ENCODE assay signal across 30 cellular contexts in the genomic region with DNA sequence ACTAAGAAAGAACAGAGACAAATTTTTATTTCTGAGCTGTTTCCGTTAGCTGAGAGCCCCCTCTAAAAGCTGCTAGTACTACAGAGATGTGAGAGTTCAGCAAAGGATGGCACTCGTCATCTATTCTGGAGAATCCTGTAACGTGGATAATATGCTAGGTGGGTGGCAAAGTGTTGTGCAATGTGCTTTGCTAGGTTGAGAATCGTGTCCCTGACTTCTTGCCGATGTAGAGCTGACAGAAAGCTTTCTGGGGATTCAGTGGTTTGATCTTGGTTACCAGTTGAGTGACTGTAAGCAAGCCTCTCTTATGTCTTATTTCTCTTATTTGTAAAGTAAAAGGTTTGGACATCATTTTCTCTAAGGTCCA.
"Had no signal": no experiment of that assay in that cellular context is flagged by ENCODE, and none has a peak within 500 bp of the region (broad histone marks: within the 10 kb centered on the region; RNA-seq: fewer than 3 reads in every experiment).

No MANE protein-coding gene starts in this region.

- ATAC-seq: activated T-cell treated with anti-CD3 and anti-CD28 coated beads, Interleukin-2, amount 50 U/mL, for 72 hours; foreskin keratinocyte; left lobe of liver; stimulated activated naive B cell treated with anti-CD40 and anti-IgM and Interleukin-4, amounts not matched to agents 10 μg/mL and 1 μg/mL and 100 μg/mL, for 72 hours had no signal

- H3K4me3 Mint-ChIP-seq: activated naive CD8-positive, alpha-beta T cell treated with anti-CD3 and anti-CD28 coated beads for 36 hours; activated T-cell treated with anti-CD3 and anti-CD28 coated beads, Interleukin-2, amount 50 U/mL, for 72 hours; brain; endodermal cell; nephron; stimulated activated naive B cell treated with anti-CD40 and anti-IgM and Interleukin-4, amounts not matched to agents 10 μg/mL and 1 μg/mL and 100 μg/mL, for 72 hours; T-helper 1 cell treated with Interleukin-12 subunit alpha and Interleukin-12 subunit beta and Interleukin-4 antibody, amounts not matched to agents 30 μg/mL and 1 μg/mL, for 36 hours had no signal

- H3K27ac ChIP-seq: adrenal gland, foreskin keratinocyte, lower lobe of right lung, neutrophil, suprapubic skin, VCaP had no signal

- H3K27me3 ChIP-seq: adrenal gland, esophagus muscularis mucosa, foreskin keratinocyte, heart right ventricle, neutrophil, sigmoid colon, stomach, suprapubic skin, tibial artery had no signal

- H3K27me3 Mint-ChIP-seq: brain, progenitor cell of endocrine pancreas had no signal

- H3K27ac Mint-ChIP-seq: activated naive CD8-positive, alpha-beta T cell treated with anti-CD3 and anti-CD28 coated beads for 36 hours; activated T-cell treated with anti-CD3 and anti-CD28 coated beads, Interleukin-2, amount 50 U/mL, for 72 hours; endodermal cell; stimulated activated naive B cell treated with anti-CD40 and anti-IgM and Interleukin-4, amounts not matched to agents 10 μg/mL and 1 μg/mL and 100 μg/mL, for 72 hours; T-helper 1 cell treated with Interleukin-12 subunit alpha and Interleukin-12 subunit beta and Interleukin-4 antibody, amounts not matched to agents 30 μg/mL and 1 μg/mL, for 36 hours had no signal

- H3K36me3 ChIP-seq: adrenal gland, esophagus muscularis mucosa, heart right ventricle, lower lobe of right lung, neutrophil, sigmoid colon, stomach, suprapubic skin, tibial artery had no signal

- H3K4me3 ChIP-seq: adrenal gland, esophagus muscularis mucosa, lower lobe of right lung, sigmoid colon, stomach, suprapubic skin, tibial artery had no signal

- H3K36me3 Mint-ChIP-seq: activated naive CD8-positive, alpha-beta T cell treated with anti-CD3 and anti-CD28 coated beads for 36 hours; brain; stimulated activated naive B cell treated with anti-CD40 and anti-IgM and Interleukin-4, amounts not matched to agents 10 μg/mL and 1 μg/mL and 100 μg/mL, for 72 hours had no signal

- H3K9me3 ChIP-seq: adrenal gland, esophagus muscularis mucosa, heart right ventricle, lower lobe of right lung, neutrophil, sigmoid colon, stomach, suprapubic skin, tibial artery had no signal

- DNase-seq: activated CD4-positive, alpha-beta T cell treated with anti-CD3 and anti-CD28 coated beads for 4 hours; activated CD4-positive, alpha-beta T cell treated with anti-CD3 and anti-CD28 coated beads, Interleukin-2, amount 50 U/mL, for 4 hours; activated effector memory CD4-positive, alpha-beta T cell treated with Interleukin-2 at 50 U/mL for 16 hours; activated naive CD4-positive, alpha-beta T cell treated with Interleukin-2 at 50 U/mL for 16 hours; activated naive CD8-positive, alpha-beta T cell treated with anti-CD3 and anti-CD28 coated beads for 36 hours; activated T-cell treated with anti-CD3 and anti-CD28 coated beads for 4 hours; activated T-cell treated with anti-CD3 and anti-CD28 coated beads, Interleukin-2, amount 50 U/mL, for 72 hours; foreskin keratinocyte; retina; sigmoid colon; small intestine; stimulated activated CD4-positive, alpha-beta T cell treated with anti-CD3 and anti-CD28 coated beads, Interleukin-4, amount 100 ng/mL, for 4 hours; stimulated activated CD8-positive, alpha-beta memory T cell treated with anti-CD3 and anti-CD28 coated beads, Interleukin-4, amount 100 ng/mL, for 48 hours; stimulated activated naive B cell treated with anti-CD40 and anti-IgM and Interleukin-4, amounts not matched to agents 10 μg/mL and 1 μg/mL and 100 μg/mL, for 72 hours; stomach; T-helper 9 cell had no signal

- H3K9me3 Mint-ChIP-seq: activated naive CD8-positive, alpha-beta T cell treated with anti-CD3 and anti-CD28 coated beads for 36 hours; activated T-cell treated with anti-CD3 and anti-CD28 coated beads, Interleukin-2, amount 50 U/mL, for 72 hours; brain; endodermal cell; nephron; stimulated activated naive B cell treated with anti-CD40 and anti-IgM and Interleukin-4, amounts not matched to agents 10 μg/mL and 1 μg/mL and 100 μg/mL, for 72 hours; T-helper 1 cell treated with Interleukin-12 subunit alpha and Interleukin-12 subunit beta and Interleukin-4 antibody, amounts not matched to agents 30 μg/mL and 1 μg/mL, for 36 hours had no signal

- H3K4me1 Mint-ChIP-seq: activated naive CD8-positive, alpha-beta T cell treated with anti-CD3 and anti-CD28 coated beads for 36 hours; stimulated activated naive B cell treated with anti-CD40 and anti-IgM and Interleukin-4, amounts not matched to agents 10 μg/mL and 1 μg/mL and 100 μg/mL, for 72 hours had no signal
